Comparison of ENCODE assay signal across 8 cellular contexts in the genomic region with DNA sequence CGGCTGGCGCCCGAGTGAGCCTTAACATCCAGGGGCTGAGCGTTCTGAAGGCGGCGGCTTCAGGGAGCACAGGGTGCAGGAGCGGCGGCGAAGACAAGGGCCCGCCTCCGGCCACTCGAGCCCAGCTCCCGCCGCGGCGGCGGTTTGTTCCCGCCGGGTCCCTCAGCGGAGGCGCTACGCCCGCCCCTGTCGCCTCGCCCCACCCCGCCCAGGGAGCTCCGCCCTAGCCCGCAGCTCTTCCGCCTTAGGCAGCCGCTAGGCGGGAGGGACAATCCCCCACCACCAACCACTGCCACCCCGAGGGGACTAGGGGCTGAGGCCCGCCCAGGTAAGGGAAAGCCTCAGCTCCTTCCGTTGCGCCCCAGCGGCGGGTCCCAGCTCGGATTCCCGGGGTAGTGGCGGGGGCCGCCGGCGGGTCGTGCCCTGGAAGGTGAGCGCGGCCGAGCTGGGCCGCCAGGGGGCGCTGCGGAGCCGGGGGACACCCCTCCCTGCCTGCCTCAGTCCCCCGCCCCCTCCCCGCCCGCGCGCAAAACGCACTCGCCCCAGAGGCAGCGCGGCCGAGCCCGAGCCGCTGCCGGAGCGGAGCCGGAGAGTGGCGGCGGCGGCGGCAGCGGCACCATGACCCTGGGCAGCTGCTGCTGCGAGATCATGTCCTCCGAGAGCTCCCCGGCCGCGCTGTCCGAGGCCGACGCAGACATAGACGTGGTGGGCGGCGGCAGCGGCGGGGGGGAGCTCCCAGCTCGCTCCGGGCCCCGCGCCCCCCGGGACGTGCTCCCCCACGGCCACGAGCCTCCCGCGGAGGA. TPM values are rescaled to one million over a fixed set of nuclear protein-coding genes. Genes with fewer than 3 reads are reported as not detected.
DNase-seq lines count a peak whose midpoint lies in the region; ATAC-seq and TF ChIP-seq lines count a peak whose summit lies in the region.

A gene (plus strand): TSS at position 527 of the 803 bp plus-strand sequence. CDS start 92 bp downstream, at position 619.

- peak; percentile 100 for TF ChIP-seq CTCF in chondrocyte (IDR thresholded peaks at IDR 0.05)

- H3K9me3 Mint-ChIP-seq in chondrocyte (ENCODE audit: low read depth): no peaks in the 10 kb centered on the region

- H3K4me3 Mint-ChIP-seq in chondrocyte (ENCODE audit: unreplicated experiment): peak within 1 kb of the TSS; percentile 86

- DNase-seq in AG20443 (ENCODE audit: low spot score) (peak; percentile 96), NCI-H2227 treated with DMSO at 0.1 percent for 48 hours (lab: John Stamatoyannopoulos, UW) (peak; percentile 95), chondrocyte (ENCODE audit: low spot score) (no peak), left lobe of liver (ENCODE audit: low spot score) (peak; percentile 91)
- DNase-seq in activated CD4-positive, CD25-positive, alpha-beta regulatory T cell treated with anti-CD3 and anti-CD28 coated beads, Interleukin-2, amount 50 U/mL, for 16 hours (ENCODE audit: low read depth, low spot score): peak; percentile 81
- DNase-seq in stimulated activated CD4-positive, alpha-beta T cell treated with anti-CD3 and anti-CD28 coated beads, Interleukin-2, amount 100 ng/mL, for 48 hours: peak; percentile 93 to 96

- peaks cover 12% of the 10 kb centered on the region for H3K27me3 Mint-ChIP-seq in chondrocyte (ENCODE audit: low read depth)

- ATAC-seq in GM18873 (IDR thresholded peaks at IDR 0.05; ENCODE audit: low FRiP score, unreplicated experiment) (peak; percentile 82), HG03108 (IDR thresholded peaks at IDR 0.05; ENCODE audit: unreplicated experiment) (peak; percentile 82), left lobe of liver (peak; percentile 89)

- H3K4me1 Mint-ChIP-seq in chondrocyte (ENCODE audit: low read depth): peaks cover 41% of the 10 kb centered on the region

- H3K36me3 Mint-ChIP-seq in chondrocyte (ENCODE audit: low read depth): peaks cover 3% of the 10 kb centered on the region

- peak within 1 kb of the TSS; percentile 81 for H3K27ac Mint-ChIP-seq in chondrocyte (ENCODE audit: unreplicated experiment)

RNA-seq across cellular contexts. Expression of the gene that starts here (rescaled TPM):
- total RNA-seq in chondrocyte (0.90 to 1.0 TPM (median 1.0 TPM) in 3 replicates), left lobe of liver (0.55 TPM)

Comparison
In these comparisons a context has a peak if more than half of its experiments do, and no peak if none do; other contexts are left out.
1. Peak in DNase-seq and ATAC-seq in left lobe of liver; RNA of the gene not detected or under 1 TPM.